ENCODE assay signal across 17 cellular contexts in genomic region chr10:31622993-31623392, GRCh38.
A peak's percentile ranks its signal among the peaks of the same experiment; 100 is the strongest.
DNase-seq lines count a peak whose midpoint lies in the region; ATAC-seq and TF ChIP-seq lines count a peak whose summit lies in the region.
"Had no signal": no experiment of that assay in that cellular context is flagged by ENCODE, and none has a peak within 500 bp of the region (broad histone marks: within the 10 kb centered on the region; RNA-seq: fewer than 3 reads in every experiment).

No MANE protein-coding gene starts in this region.

- H3K4me1 ChIP-seq in esophagus muscularis mucosa (peaks cover 20 to 57% (median 43%) of the 10 kb centered on the region in 4 donors), aorta (ENCODE audit: control insufficient read depth in 1 of 2, insufficient read depth in 2 of 2, low read length in 2 of 2) (no peaks in the 10 kb centered on the region)

- H3K27me3 ChIP-seq in esophagus muscularis mucosa (no peaks in the 10 kb centered on the region), aorta (ENCODE audit: control insufficient read depth in 1 of 2, insufficient read depth in 2 of 2, low read length in 1 of 2) (no peaks in the 10 kb centered on the region)

- TF ChIP-seq POLR2A in esophagus muscularis mucosa (IDR thresholded peaks at IDR 0.05; ENCODE audit: low read depth) = no peak

- no peaks in the 10 kb centered on the region for H3K36me3 Mint-ChIP-seq in mesothelial cell of epicardium

- H3K27ac ChIP-seq in esophagus muscularis mucosa (replicated peaks in 1 of 4) (peak overlapping the region; percentile 21 to 66 (median 43)), aorta (ENCODE audit: low read depth in 1 of 2, low read length in 2 of 2) (no peak overlapping the region)

- H3K27me3 Mint-ChIP-seq in mesothelial cell of epicardium (ENCODE audit: low read depth) = no peaks in the 10 kb centered on the region

- ATAC-seq in Right ventricle myocardium inferior = peak; percentile 18
- no peak for ATAC-seq in aorta (ENCODE audit: low FRiP score)
- no peak for ATAC-seq in HG02938 (IDR thresholded peaks at IDR 0.05; ENCODE audit: unreplicated experiment)
- ATAC-seq: esophagus mucosa; naive thymus-derived CD8-positive, alpha-beta T cell had no signal

- in situ Hi-C loops in GM13977 (cut with MboI; ENCODE audit: low pct_unique_long_range_greater_than_20kb, low sequenced_read_pairs, unreplicated experiment) = no loop called here

- 67% methylated on average over 6 of the region's 6 CpGs for WGBS in esophagus muscularis mucosa
- WGBS in aorta, 2 donors = 81 to 83% methylated on average over 6 of the region's 6 CpGs

- no peaks in the 10 kb centered on the region for H3K36me3 ChIP-seq in esophagus muscularis mucosa
- no peaks in the 10 kb centered on the region for H3K36me3 ChIP-seq in aorta (ENCODE audit: control insufficient read depth in 1 of 2, insufficient read depth in 2 of 2, low read length in 1 of 2)

- H3K4me3 Mint-ChIP-seq in mesothelial cell of epicardium = no peak overlapping the region
- H3K4me3 Mint-ChIP-seq: central memory CD8-positive, alpha-beta T cell; naive thymus-derived CD8-positive, alpha-beta T cell had no signal

- TF ChIP-seq CTCF in esophagus muscularis mucosa (IDR thresholded peaks at IDR 0.05) = peak in 2 of 3 experiments; percentile 11 to 23
- no peak for TF ChIP-seq CTCF in mesothelial cell of epicardium (IDR thresholded peaks at IDR 0.05; ENCODE audit: unreplicated experiment)
- no peak for TF ChIP-seq CTCF in GM13977 (IDR thresholded peaks at IDR 0.05; ENCODE audit: extremely low read depth, insufficient read depth, missing control alignments)

- TF ChIP-seq EP300 in esophagus muscularis mucosa (IDR thresholded peaks at IDR 0.05) = no peak

- peak overlapping the region; percentile 59 for H3K27ac Mint-ChIP-seq in mesothelial cell of epicardium
- H3K27ac Mint-ChIP-seq: naive thymus-derived CD8-positive, alpha-beta T cell had no signal

- H3K9me3 ChIP-seq in esophagus muscularis mucosa (peaks cover 0 to 14% (median 4%) of the 10 kb centered on the region in 4 donors), aorta (ENCODE audit: control insufficient read depth, low read length) (no peaks in the 10 kb centered on the region)

- H3K4me3 ChIP-seq in esophagus muscularis mucosa (no peak overlapping the region), aorta (ENCODE audit: low read length in 2 of 2) (no peak overlapping the region)
- H3K4me3 ChIP-seq: skin epidermis had no signal

- H3K9me3 Mint-ChIP-seq in mesothelial cell of epicardium = peaks cover 34% of the 10 kb centered on the region

- no peak for DNase-seq in Right ventricle myocardium inferior (ENCODE audit: missing footprints)
- no peak for DNase-seq in cardiac septum (ENCODE audit: low spot score)
- DNase-seq in esophagus muscularis mucosa (ENCODE audit: extremely low spot score) = no peak
- no peak for DNase-seq in mesothelial cell of epicardium (ENCODE audit: low spot score in 2 of 2, unreplicated experiment in 2 of 2)
- no peak for DNase-seq in SK-N-DZ (ENCODE audit: low spot score)
- DNase-seq in aorta = no peak
- no peak for DNase-seq in GM13977 (ENCODE audit: low spot score)
- DNase-seq: activated CD4-positive, alpha-beta T cell treated with anti-CD3 and anti-CD28 coated beads for 4 hours; DMS79; KG1; naive thymus-derived CD8-positive, alpha-beta T cell; NCI-H2029 treated with DMSO at 0.1 percent for 48 hours; trophoblast cell had no signal

- H3K4me1 Mint-ChIP-seq in mesothelial cell of epicardium = peaks cover 4% of the 10 kb centered on the region
- H3K4me1 Mint-ChIP-seq: central memory CD8-positive, alpha-beta T cell; naive thymus-derived CD8-positive, alpha-beta T cell had no signal

- intact Hi-C loops in Right ventricle myocardium inferior (cut with DNase I) (loop anchor here (5.0 kb wide), 1 partner anchor 34 kb away; no protein-coding TSS in a partner anchor), cardiac septum (cut with DNase I) (loop anchor here (5.0 kb wide), 3 partner anchors 34 to 301 kb away; no protein-coding TSS in a partner anchor), esophagus muscularis mucosa (cut with DNase I) (no loop called here), aorta (cut with DNase I) (no loop called here)

Comparison
In these comparisons a context has a peak if more than half of its experiments do, and no peak if none do; other contexts are left out.
1. H3K27ac ChIP-seq: peak in esophagus muscularis mucosa (4 of 4); none in aorta (0 of 2).
2. CTCF ChIP-seq: peak in esophagus muscularis mucosa (2 of 3); none in mesothelial cell of epicardium (single experiment) and GM13977 (single experiment).
3. intact Hi-C loops: an anchor here in Right ventricle myocardium inferior (5.0 kb wide) and cardiac septum (5.0 kb wide); none called in esophagus muscularis mucosa and aorta.